Comparison of ENCODE assay signal across 1 cellular context in the genomic region with DNA sequence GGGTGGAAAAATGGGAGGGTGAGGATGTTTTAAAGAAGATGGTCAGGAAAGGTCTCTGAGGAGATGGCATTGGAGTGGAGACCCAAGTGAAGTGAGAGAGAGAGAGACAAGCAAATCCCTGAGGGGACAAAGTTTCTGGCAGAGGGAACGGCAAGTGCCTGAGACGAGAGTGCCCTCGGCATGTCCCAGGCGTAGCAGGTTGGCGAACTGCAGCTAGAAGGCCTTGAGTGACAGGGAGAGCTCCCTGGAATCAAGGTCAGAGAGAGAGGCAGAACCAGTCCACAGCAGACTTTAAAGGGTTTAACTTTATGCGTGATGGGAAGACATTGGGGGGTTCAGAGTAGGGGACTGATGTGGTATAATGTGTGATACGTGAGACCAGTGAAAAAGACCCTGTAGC.
TF ChIP-seq lines count a peak whose summit lies in the region.

No MANE protein-coding gene starts in this region.

TF ChIP-seq in H1, 55 proteins besides CTCF, POLR2A, EP300 and RAD21 (continued from another document):
- TF ChIP-seq CHD7 (IDR thresholded peaks at IDR 0.05; ENCODE audit: insufficient replicate concordance, low read length): no peak
- TF ChIP-seq TAF7 (optimal IDR thresholded peaks at IDR 0.05; ENCODE audit: borderline replicate concordance, low read depth, low read length): no peak
- no peak for TF ChIP-seq RBBP5 (IDR thresholded peaks at IDR 0.05; ENCODE audit: borderline replicate concordance, low read depth, low read length)
- no peak for TF ChIP-seq ZNF274 (IDR thresholded peaks at IDR 0.05; ENCODE audit: borderline replicate concordance, extremely low read depth, low read length)
- no peak for TF ChIP-seq SUZ12 (IDR thresholded peaks at IDR 0.05; ENCODE audit: low read length)
- TF ChIP-seq E2F6 (IDR thresholded peaks at IDR 0.05): no peak
